Comparison of ENCODE assay signal across 2 cellular contexts in genomic region chr11:74288161-74288560, GRCh38.
TF ChIP-seq lines count a peak whose summit lies in the region.

No MANE protein-coding gene starts in this region.

TF ChIP-seq in HCT116, 20 proteins besides CTCF, POLR2A, EP300 and RAD21 (continued from another document):
- TF ChIP-seq, protein P1, sequence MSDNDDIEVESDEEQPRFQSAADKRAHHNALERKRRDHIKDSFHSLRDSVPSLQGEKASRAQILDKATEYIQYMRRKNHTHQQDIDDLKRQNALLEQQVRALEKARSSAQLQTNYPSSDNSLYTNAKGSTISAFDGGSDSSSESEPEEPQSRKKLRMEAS (IDR thresholded peaks at IDR 0.05) = no peak
TF ChIP-seq in HCT116: peak in this region for 1.

TF ChIP-seq in HepG2, 621 proteins besides CTCF, POLR2A, EP300 and RAD21:
- TF ChIP-seq, protein P2, sequence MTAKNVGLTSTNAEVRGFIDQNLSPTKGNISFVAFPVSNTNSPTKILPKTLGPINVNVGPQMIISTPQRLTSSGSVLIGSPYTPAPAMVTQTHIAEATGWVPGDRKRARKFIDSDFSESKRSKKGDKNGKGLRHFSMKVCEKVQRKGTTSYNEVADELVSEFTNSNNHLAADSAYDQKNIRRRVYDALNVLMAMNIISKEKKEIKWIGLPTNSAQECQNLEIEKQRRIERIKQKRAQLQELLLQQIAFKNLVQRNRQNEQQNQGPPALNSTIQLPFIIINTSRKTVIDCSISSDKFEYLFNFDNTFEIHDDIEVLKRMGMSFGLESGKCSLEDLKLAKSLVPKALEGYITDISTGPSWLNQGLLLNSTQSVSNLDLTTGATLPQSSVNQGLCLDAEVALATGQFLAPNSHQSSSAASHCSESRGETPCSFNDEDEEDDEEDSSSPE (CRISPR knock-in tag; IDR thresholded peaks at IDR 0.05) = no peak
- TF ChIP-seq HNF4A (CRISPR knock-in tag; IDR thresholded peaks at IDR 0.05) (no peak), NFE2L2 (IDR thresholded peaks at IDR 0.05; ENCODE audit: low read length) (peak; percentile 62; the same call in 1 of the 2 replicates), SMARCC2 (IDR thresholded peaks at IDR 0.05) (no peak), NFE2 (CRISPR knock-in tag; IDR thresholded peaks at IDR 0.05) (peak; percentile 49; the same call in 1 of the 2 replicates)
